1 cellular context compared by ENCODE assay signal in the genomic region with DNA sequence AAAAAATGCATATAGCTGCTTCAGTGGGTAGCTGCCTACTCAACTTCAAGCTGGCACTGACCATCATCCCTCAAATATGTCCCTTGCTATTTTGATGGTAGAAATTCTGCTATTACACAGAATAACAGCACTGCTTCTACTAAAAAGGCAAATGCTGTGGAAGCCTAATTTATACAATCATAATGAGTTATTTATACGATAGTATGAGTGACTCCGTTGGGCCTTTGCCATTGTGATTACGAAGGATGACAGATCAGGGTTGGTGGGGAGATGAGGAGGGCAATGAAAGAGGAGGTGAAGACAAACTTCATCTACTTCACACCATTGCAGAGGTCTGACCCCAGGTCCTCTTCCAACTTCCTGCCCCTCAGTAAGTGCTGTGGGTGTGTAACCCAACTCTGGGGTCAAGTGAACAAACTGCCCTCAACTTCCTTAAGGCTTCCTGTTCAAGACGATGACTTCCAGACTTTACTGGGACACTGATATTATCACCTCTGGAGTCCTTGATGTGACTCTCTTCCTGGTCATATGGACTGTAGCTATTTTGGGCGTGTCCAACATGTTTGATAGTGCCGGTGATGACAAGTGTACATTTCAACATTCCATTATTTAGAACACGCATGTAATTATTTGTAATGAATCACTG.
TF ChIP-seq lines count a peak whose summit lies in the region.

No MANE protein-coding gene starts in this region.

TF ChIP-seq in K562, 482 proteins besides CTCF, POLR2A, EP300 and RAD21 (continues in another document):
- TF ChIP-seq MEIS2 (IDR thresholded peaks at IDR 0.05; ENCODE audit: partially characterized antibody): peak; percentile 30
- no peak for TF ChIP-seq MTA1 (IDR thresholded peaks at IDR 0.05; ENCODE audit: borderline replicate concordance)
- TF ChIP-seq CREM (IDR thresholded peaks at IDR 0.05; ENCODE audit: low read depth): no peak
- TF ChIP-seq PHF20 (IDR thresholded peaks at IDR 0.05; ENCODE audit: partially characterized antibody): no peak
- TF ChIP-seq, protein P1, sequence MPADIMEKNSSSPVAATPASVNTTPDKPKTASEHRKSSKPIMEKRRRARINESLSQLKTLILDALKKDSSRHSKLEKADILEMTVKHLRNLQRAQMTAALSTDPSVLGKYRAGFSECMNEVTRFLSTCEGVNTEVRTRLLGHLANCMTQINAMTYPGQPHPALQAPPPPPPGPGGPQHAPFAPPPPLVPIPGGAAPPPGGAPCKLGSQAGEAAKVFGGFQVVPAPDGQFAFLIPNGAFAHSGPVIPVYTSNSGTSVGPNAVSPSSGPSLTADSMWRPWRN (IDR thresholded peaks at IDR 0.05; ENCODE audit: low read depth): no peak
- no peak for TF ChIP-seq SIX5 (IDR thresholded peaks at IDR 0.05; ENCODE audit: borderline replicate concordance in 1 of 2, insufficient read depth in 1 of 2, low read depth in 1 of 2, low read length in 2 of 2)
- TF ChIP-seq TARDBP (IDR thresholded peaks at IDR 0.05): no peak
- TF ChIP-seq NR2C2 (CRISPR knock-in tag; IDR thresholded peaks at IDR 0.05): no peak
- peak; percentile 51 for TF ChIP-seq NR2C2 (tag; IDR thresholded peaks at IDR 0.05)
- no peak for TF ChIP-seq ETV5 (CRISPR knock-in tag; IDR thresholded peaks at IDR 0.05; ENCODE audit: low read depth)
- TF ChIP-seq CBX1 (IDR thresholded peaks at IDR 0.05; ENCODE audit: low read depth): no peak
- no peak for TF ChIP-seq ZNF644 (tag; IDR thresholded peaks at IDR 0.05; ENCODE audit: low read depth)
- TF ChIP-seq, protein P2, sequence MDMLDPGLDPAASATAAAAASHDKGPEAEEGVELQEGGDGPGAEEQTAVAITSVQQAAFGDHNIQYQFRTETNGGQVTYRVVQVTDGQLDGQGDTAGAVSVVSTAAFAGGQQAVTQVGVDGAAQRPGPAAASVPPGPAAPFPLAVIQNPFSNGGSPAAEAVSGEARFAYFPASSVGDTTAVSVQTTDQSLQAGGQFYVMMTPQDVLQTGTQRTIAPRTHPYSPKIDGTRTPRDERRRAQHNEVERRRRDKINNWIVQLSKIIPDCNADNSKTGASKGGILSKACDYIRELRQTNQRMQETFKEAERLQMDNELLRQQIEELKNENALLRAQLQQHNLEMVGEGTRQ (CRISPR knock-in tag; IDR thresholded peaks at IDR 0.05): no peak
- no peak for TF ChIP-seq FOXK1 (CRISPR knock-in tag; IDR thresholded peaks at IDR 0.05; ENCODE audit: borderline replicate concordance)
- TF ChIP-seq STAG1 (CRISPR knock-in tag; IDR thresholded peaks at IDR 0.05; ENCODE audit: borderline replicate concordance): peak; percentile 0; the same call in 1 of the 2 replicates
- TF ChIP-seq, protein P3, sequence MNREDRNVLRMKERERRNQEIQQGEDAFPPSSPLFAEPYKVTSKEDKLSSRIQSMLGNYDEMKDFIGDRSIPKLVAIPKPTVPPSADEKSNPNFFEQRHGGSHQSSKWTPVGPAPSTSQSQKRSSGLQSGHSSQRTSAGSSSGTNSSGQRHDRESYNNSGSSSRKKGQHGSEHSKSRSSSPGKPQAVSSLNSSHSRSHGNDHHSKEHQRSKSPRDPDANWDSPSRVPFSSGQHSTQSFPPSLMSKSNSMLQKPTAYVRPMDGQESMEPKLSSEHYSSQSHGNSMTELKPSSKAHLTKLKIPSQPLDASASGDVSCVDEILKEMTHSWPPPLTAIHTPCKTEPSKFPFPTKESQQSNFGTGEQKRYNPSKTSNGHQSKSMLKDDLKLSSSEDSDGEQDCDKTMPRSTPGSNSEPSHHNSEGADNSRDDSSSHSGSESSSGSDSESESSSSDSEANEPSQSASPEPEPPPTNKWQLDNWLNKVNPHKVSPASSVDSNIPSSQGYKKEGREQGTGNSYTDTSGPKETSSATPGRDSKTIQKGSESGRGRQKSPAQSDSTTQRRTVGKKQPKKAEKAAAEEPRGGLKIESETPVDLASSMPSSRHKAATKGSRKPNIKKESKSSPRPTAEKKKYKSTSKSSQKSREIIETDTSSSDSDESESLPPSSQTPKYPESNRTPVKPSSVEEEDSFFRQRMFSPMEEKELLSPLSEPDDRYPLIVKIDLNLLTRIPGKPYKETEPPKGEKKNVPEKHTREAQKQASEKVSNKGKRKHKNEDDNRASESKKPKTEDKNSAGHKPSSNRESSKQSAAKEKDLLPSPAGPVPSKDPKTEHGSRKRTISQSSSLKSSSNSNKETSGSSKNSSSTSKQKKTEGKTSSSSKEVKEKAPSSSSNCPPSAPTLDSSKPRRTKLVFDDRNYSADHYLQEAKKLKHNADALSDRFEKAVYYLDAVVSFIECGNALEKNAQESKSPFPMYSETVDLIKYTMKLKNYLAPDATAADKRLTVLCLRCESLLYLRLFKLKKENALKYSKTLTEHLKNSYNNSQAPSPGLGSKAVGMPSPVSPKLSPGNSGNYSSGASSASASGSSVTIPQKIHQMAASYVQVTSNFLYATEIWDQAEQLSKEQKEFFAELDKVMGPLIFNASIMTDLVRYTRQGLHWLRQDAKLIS (CRISPR knock-in tag; IDR thresholded peaks at IDR 0.05): no peak
- TF ChIP-seq, protein P4, sequence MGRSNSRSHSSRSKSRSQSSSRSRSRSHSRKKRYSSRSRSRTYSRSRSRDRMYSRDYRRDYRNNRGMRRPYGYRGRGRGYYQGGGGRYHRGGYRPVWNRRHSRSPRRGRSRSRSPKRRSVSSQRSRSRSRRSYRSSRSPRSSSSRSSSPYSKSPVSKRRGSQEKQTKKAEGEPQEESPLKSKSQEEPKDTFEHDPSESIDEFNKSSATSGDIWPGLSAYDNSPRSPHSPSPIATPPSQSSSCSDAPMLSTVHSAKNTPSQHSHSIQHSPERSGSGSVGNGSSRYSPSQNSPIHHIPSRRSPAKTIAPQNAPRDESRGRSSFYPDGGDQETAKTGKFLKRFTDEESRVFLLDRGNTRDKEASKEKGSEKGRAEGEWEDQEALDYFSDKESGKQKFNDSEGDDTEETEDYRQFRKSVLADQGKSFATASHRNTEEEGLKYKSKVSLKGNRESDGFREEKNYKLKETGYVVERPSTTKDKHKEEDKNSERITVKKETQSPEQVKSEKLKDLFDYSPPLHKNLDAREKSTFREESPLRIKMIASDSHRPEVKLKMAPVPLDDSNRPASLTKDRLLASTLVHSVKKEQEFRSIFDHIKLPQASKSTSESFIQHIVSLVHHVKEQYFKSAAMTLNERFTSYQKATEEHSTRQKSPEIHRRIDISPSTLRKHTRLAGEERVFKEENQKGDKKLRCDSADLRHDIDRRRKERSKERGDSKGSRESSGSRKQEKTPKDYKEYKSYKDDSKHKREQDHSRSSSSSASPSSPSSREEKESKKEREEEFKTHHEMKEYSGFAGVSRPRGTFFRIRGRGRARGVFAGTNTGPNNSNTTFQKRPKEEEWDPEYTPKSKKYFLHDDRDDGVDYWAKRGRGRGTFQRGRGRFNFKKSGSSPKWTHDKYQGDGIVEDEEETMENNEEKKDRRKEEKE (IDR thresholded peaks at IDR 0.05; ENCODE audit: borderline replicate concordance in 1 of 2, control insufficient read depth in 1 of 2, low read depth in 2 of 2, low read length in 1 of 2): no peak
- TF ChIP-seq PTRF (tag; IDR thresholded peaks at IDR 0.05): no peak
- TF ChIP-seq, protein P5, sequence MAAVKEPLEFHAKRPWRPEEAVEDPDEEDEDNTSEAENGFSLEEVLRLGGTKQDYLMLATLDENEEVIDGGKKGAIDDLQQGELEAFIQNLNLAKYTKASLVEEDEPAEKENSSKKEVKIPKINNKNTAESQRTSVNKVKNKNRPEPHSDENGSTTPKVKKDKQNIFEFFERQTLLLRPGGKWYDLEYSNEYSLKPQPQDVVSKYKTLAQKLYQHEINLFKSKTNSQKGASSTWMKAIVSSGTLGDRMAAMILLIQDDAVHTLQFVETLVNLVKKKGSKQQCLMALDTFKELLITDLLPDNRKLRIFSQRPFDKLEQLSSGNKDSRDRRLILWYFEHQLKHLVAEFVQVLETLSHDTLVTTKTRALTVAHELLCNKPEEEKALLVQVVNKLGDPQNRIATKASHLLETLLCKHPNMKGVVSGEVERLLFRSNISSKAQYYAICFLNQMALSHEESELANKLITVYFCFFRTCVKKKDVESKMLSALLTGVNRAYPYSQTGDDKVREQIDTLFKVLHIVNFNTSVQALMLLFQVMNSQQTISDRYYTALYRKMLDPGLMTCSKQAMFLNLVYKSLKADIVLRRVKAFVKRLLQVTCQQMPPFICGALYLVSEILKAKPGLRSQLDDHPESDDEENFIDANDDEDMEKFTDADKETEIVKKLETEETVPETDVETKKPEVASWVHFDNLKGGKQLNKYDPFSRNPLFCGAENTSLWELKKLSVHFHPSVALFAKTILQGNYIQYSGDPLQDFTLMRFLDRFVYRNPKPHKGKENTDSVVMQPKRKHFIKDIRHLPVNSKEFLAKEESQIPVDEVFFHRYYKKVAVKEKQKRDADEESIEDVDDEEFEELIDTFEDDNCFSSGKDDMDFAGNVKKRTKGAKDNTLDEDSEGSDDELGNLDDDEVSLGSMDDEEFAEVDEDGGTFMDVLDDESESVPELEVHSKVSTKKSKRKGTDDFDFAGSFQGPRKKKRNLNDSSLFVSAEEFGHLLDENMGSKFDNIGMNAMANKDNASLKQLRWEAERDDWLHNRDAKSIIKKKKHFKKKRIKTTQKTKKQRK (IDR thresholded peaks at IDR 0.05; ENCODE audit: borderline replicate concordance, low read depth, low read length): no peak
- TF ChIP-seq, protein P6, sequence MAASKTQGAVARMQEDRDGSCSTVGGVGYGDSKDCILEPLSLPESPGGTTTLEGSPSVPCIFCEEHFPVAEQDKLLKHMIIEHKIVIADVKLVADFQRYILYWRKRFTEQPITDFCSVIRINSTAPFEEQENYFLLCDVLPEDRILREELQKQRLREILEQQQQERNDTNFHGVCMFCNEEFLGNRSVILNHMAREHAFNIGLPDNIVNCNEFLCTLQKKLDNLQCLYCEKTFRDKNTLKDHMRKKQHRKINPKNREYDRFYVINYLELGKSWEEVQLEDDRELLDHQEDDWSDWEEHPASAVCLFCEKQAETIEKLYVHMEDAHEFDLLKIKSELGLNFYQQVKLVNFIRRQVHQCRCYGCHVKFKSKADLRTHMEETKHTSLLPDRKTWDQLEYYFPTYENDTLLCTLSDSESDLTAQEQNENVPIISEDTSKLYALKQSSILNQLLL (CRISPR knock-in tag; IDR thresholded peaks at IDR 0.05; ENCODE audit: borderline replicate concordance): no peak
- TF ChIP-seq, protein P7, sequence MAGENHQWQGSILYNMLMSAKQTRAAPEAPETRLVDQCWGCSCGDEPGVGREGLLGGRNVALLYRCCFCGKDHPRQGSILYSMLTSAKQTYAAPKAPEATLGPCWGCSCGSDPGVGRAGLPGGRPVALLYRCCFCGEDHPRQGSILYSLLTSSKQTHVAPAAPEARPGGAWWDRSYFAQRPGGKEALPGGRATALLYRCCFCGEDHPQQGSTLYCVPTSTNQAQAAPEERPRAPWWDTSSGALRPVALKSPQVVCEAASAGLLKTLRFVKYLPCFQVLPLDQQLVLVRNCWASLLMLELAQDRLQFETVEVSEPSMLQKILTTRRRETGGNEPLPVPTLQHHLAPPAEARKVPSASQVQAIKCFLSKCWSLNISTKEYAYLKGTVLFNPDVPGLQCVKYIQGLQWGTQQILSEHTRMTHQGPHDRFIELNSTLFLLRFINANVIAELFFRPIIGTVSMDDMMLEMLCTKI (IDR thresholded peaks at IDR 0.05; ENCODE audit: partially characterized antibody): no peak
- no peak for TF ChIP-seq HMG20A (CRISPR knock-in tag; conservative IDR thresholded peaks at IDR 0.05)
- no peak for TF ChIP-seq KLF10 (CRISPR knock-in tag; IDR thresholded peaks at IDR 0.05)
- TF ChIP-seq, protein P8, sequence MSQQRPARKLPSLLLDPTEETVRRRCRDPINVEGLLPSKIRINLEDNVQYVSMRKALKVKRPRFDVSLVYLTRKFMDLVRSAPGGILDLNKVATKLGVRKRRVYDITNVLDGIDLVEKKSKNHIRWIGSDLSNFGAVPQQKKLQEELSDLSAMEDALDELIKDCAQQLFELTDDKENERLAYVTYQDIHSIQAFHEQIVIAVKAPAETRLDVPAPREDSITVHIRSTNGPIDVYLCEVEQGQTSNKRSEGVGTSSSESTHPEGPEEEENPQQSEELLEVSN (IDR thresholded peaks at IDR 0.05; ENCODE audit: borderline replicate concordance in 1 of 2, extremely low read depth in 1 of 2, insufficient read depth in 1 of 2, insufficient read length in 1 of 2, low read depth in 1 of 2, low read length in 1 of 2, poor library complexity in 1 of 2, severe bottlenecking in 1 of 2): no peak
- no peak for TF ChIP-seq HDAC8 (tag; IDR thresholded peaks at IDR 0.05)
- peak; percentile 2; the same call in 1 of the 2 replicates for TF ChIP-seq FOXM1 (IDR thresholded peaks at IDR 0.05; ENCODE audit: low read depth)
- no peak for TF ChIP-seq FOXM1 (CRISPR knock-in tag; IDR thresholded peaks at IDR 0.05; ENCODE audit: low read depth)
- no peak for TF ChIP-seq YBX1 (IDR thresholded peaks at IDR 0.05)
- no peak for TF ChIP-seq ZNF780A (CRISPR knock-in tag; IDR thresholded peaks at IDR 0.05)
- TF ChIP-seq ZNF41 (CRISPR knock-in tag; conservative IDR thresholded peaks at IDR 0.05): no peak
- no peak for TF ChIP-seq EHMT2 (IDR thresholded peaks at IDR 0.05)
- TF ChIP-seq, protein P9, sequence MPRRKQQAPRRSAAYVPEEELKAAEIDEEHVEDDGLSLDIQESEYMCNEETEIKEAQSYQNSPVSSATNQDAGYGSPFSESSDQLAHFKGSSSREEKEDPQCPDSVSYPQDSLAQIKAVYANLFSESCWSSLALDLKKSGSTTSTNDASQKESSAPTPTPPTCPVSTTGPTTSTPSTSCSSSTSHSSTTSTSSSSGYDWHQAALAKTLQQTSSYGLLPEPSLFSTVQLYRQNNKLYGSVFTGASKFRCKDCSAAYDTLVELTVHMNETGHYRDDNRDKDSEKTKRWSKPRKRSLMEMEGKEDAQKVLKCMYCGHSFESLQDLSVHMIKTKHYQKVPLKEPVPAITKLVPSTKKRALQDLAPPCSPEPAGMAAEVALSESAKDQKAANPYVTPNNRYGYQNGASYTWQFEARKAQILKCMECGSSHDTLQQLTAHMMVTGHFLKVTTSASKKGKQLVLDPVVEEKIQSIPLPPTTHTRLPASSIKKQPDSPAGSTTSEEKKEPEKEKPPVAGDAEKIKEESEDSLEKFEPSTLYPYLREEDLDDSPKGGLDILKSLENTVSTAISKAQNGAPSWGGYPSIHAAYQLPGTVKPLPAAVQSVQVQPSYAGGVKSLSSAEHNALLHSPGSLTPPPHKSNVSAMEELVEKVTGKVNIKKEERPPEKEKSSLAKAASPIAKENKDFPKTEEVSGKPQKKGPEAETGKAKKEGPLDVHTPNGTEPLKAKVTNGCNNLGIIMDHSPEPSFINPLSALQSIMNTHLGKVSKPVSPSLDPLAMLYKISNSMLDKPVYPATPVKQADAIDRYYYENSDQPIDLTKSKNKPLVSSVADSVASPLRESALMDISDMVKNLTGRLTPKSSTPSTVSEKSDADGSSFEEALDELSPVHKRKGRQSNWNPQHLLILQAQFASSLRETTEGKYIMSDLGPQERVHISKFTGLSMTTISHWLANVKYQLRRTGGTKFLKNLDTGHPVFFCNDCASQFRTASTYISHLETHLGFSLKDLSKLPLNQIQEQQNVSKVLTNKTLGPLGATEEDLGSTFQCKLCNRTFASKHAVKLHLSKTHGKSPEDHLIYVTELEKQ (CRISPR knock-in tag; IDR thresholded peaks at IDR 0.05): no peak
- TF ChIP-seq COPS2 (conservative IDR thresholded peaks at IDR 0.05): no peak
- no peak for TF ChIP-seq ARID1B (IDR thresholded peaks at IDR 0.05)
- no peak for TF ChIP-seq TAF9B (IDR thresholded peaks at IDR 0.05; ENCODE audit: partially characterized antibody)
- TF ChIP-seq RBM22 (IDR thresholded peaks at IDR 0.05; ENCODE audit: low read depth, low read length, poor library complexity, severe bottlenecking): no peak
- TF ChIP-seq ZNF121 (CRISPR knock-in tag; conservative IDR thresholded peaks at IDR 0.05): no peak
- TF ChIP-seq ZNF707 (CRISPR knock-in tag; conservative IDR thresholded peaks at IDR 0.05): no peak
- no peak for TF ChIP-seq ZBTB8A (IDR thresholded peaks at IDR 0.05; ENCODE audit: partially characterized antibody)
- peak in 1 of 2 experiments; percentile 63; a peak in 1 of 4 replicates for TF ChIP-seq ETV6 (IDR thresholded peaks at IDR 0.05; ENCODE audit: borderline replicate concordance in 1 of 2, low read depth in 2 of 2, low read length in 1 of 2)
- no peak for TF ChIP-seq ETV6 (CRISPR knock-in tag; IDR thresholded peaks at IDR 0.05; ENCODE audit: borderline replicate concordance)
- TF ChIP-seq HSF4 (CRISPR knock-in tag; IDR thresholded peaks at IDR 0.05; ENCODE audit: borderline replicate concordance): 0 out of 2 replicates have a peak, but pooled peaks have one; percentile 61
- TF ChIP-seq NCOA6 (IDR thresholded peaks at IDR 0.05): no peak
